20 cellular contexts compared by ENCODE assay signal in genomic region chr6:53731906-53732636, GRCh38.
DNase-seq lines count a peak whose midpoint lies in the region; ATAC-seq and TF ChIP-seq lines count a peak whose summit lies in the region.
"Had no signal": no experiment of that assay in that cellular context is flagged by ENCODE, and none has a peak within 500 bp of the region (broad histone marks: within the 10 kb centered on the region; RNA-seq: fewer than 3 reads in every experiment).

No MANE protein-coding gene starts in this region.

- no peak overlapping the region for H2AFZ ChIP-seq in mesenchymal stem cell (ENCODE audit: low read depth, low read length)

- no peak overlapping the region for H3K27ac ChIP-seq in mesenchymal stem cell (ENCODE audit: low read length, poor library complexity, severe bottlenecking)
- H3K27ac ChIP-seq: KMS-11, lower lobe of right lung, VCaP had no signal

- H3K4me1 Mint-ChIP-seq in HFFc6 (ENCODE audit: low read depth): peaks cover 74% of the 10 kb centered on the region
- peaks cover 52% of the 10 kb centered on the region for H3K4me1 Mint-ChIP-seq in T-helper 2 cell treated with Interferon-gamma antibody and Interleukin-4, amounts not matched to agents 5 μg/mL and 100 μg/mL, for 36 hours (ENCODE audit: low read depth)

- H2BK5ac ChIP-seq in mesenchymal stem cell (ENCODE audit: low read depth, low read length, poor library complexity, severe bottlenecking): no peak overlapping the region

- H2BK120ac ChIP-seq in mesenchymal stem cell (ENCODE audit: low read depth, low read length): no peak overlapping the region

- no peak overlapping the region for H3K14ac ChIP-seq in mesenchymal stem cell (ENCODE audit: low read length in 2 of 2)

- H3K27me3 ChIP-seq in mesenchymal stem cell (ENCODE audit: control insufficient read depth in 1 of 2, insufficient read depth in 1 of 2, low read length in 2 of 2): peaks cover 0 to 3% of the 10 kb centered on the region in 2 experiments
- H3K27me3 ChIP-seq: testis had no signal

- H3K4me1 ChIP-seq in mesenchymal stem cell (ENCODE audit: control insufficient read depth, insufficient read depth, low read depth, low read length): peaks cover 5% of the 10 kb centered on the region

- no peak overlapping the region for H3K4me3 ChIP-seq in mesenchymal stem cell (ENCODE audit: insufficient read depth in 1 of 2, low read depth in 1 of 2, low read length in 2 of 2)
- H3K4me3 ChIP-seq: lower lobe of right lung, testis had no signal

- H3K9me3 ChIP-seq in mesenchymal stem cell (ENCODE audit: control insufficient read depth, low read length): no peaks in the 10 kb centered on the region
- H3K9me3 ChIP-seq: lower lobe of right lung, testis had no signal

- H2AK5ac ChIP-seq in mesenchymal stem cell (ENCODE audit: low read length, severe bottlenecking): peak overlapping the region; percentile 13

- no peak overlapping the region for H3K4me2 ChIP-seq in mesenchymal stem cell (ENCODE audit: low read length, poor library complexity, severe bottlenecking)
- H3K4me2 ChIP-seq: KMS-11 had no signal

- no peaks in the 10 kb centered on the region for H3K27me3 Mint-ChIP-seq in HFFc6 (ENCODE audit: insufficient read depth)
- peaks cover 3% of the 10 kb centered on the region for H3K27me3 Mint-ChIP-seq in T-helper 2 cell treated with Interferon-gamma antibody and Interleukin-4, amounts not matched to agents 5 μg/mL and 100 μg/mL, for 36 hours (ENCODE audit: low read depth)
- H3K27me3 Mint-ChIP-seq: T-cell had no signal

- peaks cover 10% of the 10 kb centered on the region for H3K36me3 Mint-ChIP-seq in HFFc6 (ENCODE audit: low read depth)
- H3K36me3 Mint-ChIP-seq in T-helper 2 cell treated with Interferon-gamma antibody and Interleukin-4, amounts not matched to agents 5 μg/mL and 100 μg/mL, for 36 hours (ENCODE audit: low read depth): peaks cover 4% of the 10 kb centered on the region
- H3K36me3 Mint-ChIP-seq: naive thymus-derived CD8-positive, alpha-beta T cell; T-cell had no signal

- H3K9me3 Mint-ChIP-seq in HFFc6: peaks cover 6% of the 10 kb centered on the region
- H3K9me3 Mint-ChIP-seq in T-helper 2 cell treated with Interferon-gamma antibody and Interleukin-4, amounts not matched to agents 5 μg/mL and 100 μg/mL, for 36 hours: peaks cover 3% of the 10 kb centered on the region
- H3K9me3 Mint-ChIP-seq: naive thymus-derived CD8-positive, alpha-beta T cell; T-cell had no signal

- ATAC-seq in GM19455 (IDR thresholded peaks at IDR 0.05; ENCODE audit: unreplicated experiment): no peak
- ATAC-seq: HCT116; lower lobe of right lung; naive thymus-derived CD8-positive, alpha-beta T cell; T-cell had no signal

- H3K27ac Mint-ChIP-seq in HFFc6: peak overlapping the region; percentile 45
- H3K27ac Mint-ChIP-seq in T-helper 2 cell treated with Interferon-gamma antibody and Interleukin-4, amounts not matched to agents 5 μg/mL and 100 μg/mL, for 36 hours: peak overlapping the region; percentile 69
- H3K27ac Mint-ChIP-seq: T-cell had no signal

- H3K9ac ChIP-seq in mesenchymal stem cell (ENCODE audit: low read length): no peak overlapping the region
- H3K9ac ChIP-seq: KMS-11 had no signal

- no peak overlapping the region for H2BK15ac ChIP-seq in mesenchymal stem cell (ENCODE audit: low read depth, poor library complexity, severe bottlenecking)

- no peaks in the 10 kb centered on the region for H3K79me1 ChIP-seq in mesenchymal stem cell (replicated peaks; ENCODE audit: low read length, poor library complexity, severe bottlenecking)

- H3K4ac ChIP-seq in mesenchymal stem cell (ENCODE audit: low read depth in 1 of 2, low read length in 2 of 2): no peak overlapping the region

- H3K23ac ChIP-seq in mesenchymal stem cell (ENCODE audit: low read length in 2 of 2): no peak overlapping the region

- H2BK12ac ChIP-seq in mesenchymal stem cell (ENCODE audit: low read length in 2 of 2): no peak overlapping the region

- TF ChIP-seq CTCF in HFFc6 (IDR thresholded peaks at IDR 0.05): no peak

- no peaks in the 10 kb centered on the region for H3K36me3 ChIP-seq in mesenchymal stem cell (ENCODE audit: control insufficient read depth in 1 of 2, insufficient read depth in 2 of 2, low read depth in 1 of 2, low read length in 2 of 2)
- H3K36me3 ChIP-seq: lower lobe of right lung had no signal

- H4K8ac ChIP-seq in mesenchymal stem cell (ENCODE audit: low read length): no peak overlapping the region

- DNase-seq in DMS 273 (lab: John Stamatoyannopoulos, UW; ENCODE audit: unreplicated experiment) (peak; percentile 76), HFFc6 (peak; percentile 13), mesenchymal stem cell (no peak), GF-D8 (lab: John Stamatoyannopoulos, UW) (no peak), HPDE6-E6E7 (ENCODE audit: extremely low spot score) (no peak)
- no peak for DNase-seq in T-helper 2 cell treated with Interferon-gamma antibody and Interleukin-4, amounts not matched to agents 5 μg/mL and 100 μg/mL, for 36 hours (ENCODE audit: low spot score)
- DNase-seq in stimulated activated CD4-positive, alpha-beta T cell treated with anti-CD3 and anti-CD28 coated beads, Interleukin-4, amount 100 ng/mL, for 1 hour: no peak
- DNase-seq: AML-193; Calu3; lower lobe of right lung; naive thymus-derived CD8-positive, alpha-beta T cell; NCI-H1436 treated with DMSO at 0.1 percent for 48 hours; NCI-H2227 treated with DMSO at 0.1 percent for 48 hours; NK-92 treated with Interleukin-12 subunit alpha and Interleukin-12 subunit beta, amount 100 ng/mL, for 24 hours; T-cell; testis had no signal

- WGBS in mesenchymal stem cell: 86% methylated on average over 3 of the region's 5 CpGs

- no peak overlapping the region; the same call in 1 of the 2 replicates for H3K4me3 Mint-ChIP-seq in HFFc6
- H3K4me3 Mint-ChIP-seq in T-helper 2 cell treated with Interferon-gamma antibody and Interleukin-4, amounts not matched to agents 5 μg/mL and 100 μg/mL, for 36 hours: peak overlapping the region; percentile 76
- H3K4me3 Mint-ChIP-seq: naive thymus-derived CD8-positive, alpha-beta T cell; T-cell had no signal

- no peak overlapping the region for H3K18ac ChIP-seq in mesenchymal stem cell (ENCODE audit: low read depth in 1 of 2, low read length in 2 of 2)

- no peak overlapping the region for H4K91ac ChIP-seq in mesenchymal stem cell (ENCODE audit: low read length)

Comparison
In these comparisons a context has a peak if more than half of its experiments do, and no peak if none do; other contexts are left out.
1. DNase-seq: peak in DMS 273 (single experiment) and HFFc6 (single experiment); none in T-helper 2 cell treated with Interferon-gamma antibody and Interleukin-4, amounts not matched to agents 5 μg/mL and 100 μg/mL, for 36 hours (single experiment), mesenchymal stem cell (single experiment), stimulated activated CD4-positive, alpha-beta T cell treated with anti-CD3 and anti-CD28 coated beads, Interleukin-4, amount 100 ng/mL, for 1 hour (single experiment), GF-D8 (single experiment) and HPDE6-E6E7 (single experiment).